In genomic region chr2:136126021-136126420, GRCh38 we compare ENCODE assay signal across 13 cellular contexts. TPM values are rescaled to one million over a fixed set of nuclear protein-coding genes. Genes with fewer than 3 reads are reported as not detected.
A peak's percentile ranks its signal among the peaks of the same experiment; 100 is the strongest.
DNase-seq lines count a peak whose midpoint lies in the region; ATAC-seq and TF ChIP-seq lines count a peak whose summit lies in the region.
"Had no signal": no experiment of that assay in that cellular context is flagged by ENCODE, and none has a peak within 500 bp of the region (broad histone marks: within the 10 kb centered on the region; RNA-seq: fewer than 3 reads in every experiment).

No MANE protein-coding gene starts in this region.

- H3K27ac ChIP-seq in left ventricle myocardium inferior (replicated peaks) (no peak overlapping the region), breast epithelium (no peak overlapping the region)
- H3K27ac ChIP-seq: SJSA1 had no signal

- TF ChIP-seq CTCF in left ventricle myocardium inferior (IDR thresholded peaks at IDR 0.05; ENCODE audit: borderline replicate concordance) (no peak), breast epithelium (IDR thresholded peaks at IDR 0.05) (no peak)

- no peak overlapping the region for H3K9ac ChIP-seq in endocrine pancreas (ENCODE audit: control insufficient read depth, insufficient read depth, low read length)

- ATAC-seq in Right ventricle myocardium superior (ENCODE audit: poor library complexity) (no peak), GM21528 (IDR thresholded peaks at IDR 0.05; ENCODE audit: low FRiP score, unreplicated experiment) (no peak), GM21717 (IDR thresholded peaks at IDR 0.05; ENCODE audit: unreplicated experiment) (no peak)

- H3K9me3 ChIP-seq in left ventricle myocardium inferior (replicated peaks) (no peaks in the 10 kb centered on the region), endocrine pancreas (ENCODE audit: control insufficient read depth, low read length) (no peaks in the 10 kb centered on the region), breast epithelium (no peaks in the 10 kb centered on the region)
- H3K9me3 ChIP-seq: SJSA1 had no signal

- H3K36me3 ChIP-seq in left ventricle myocardium inferior = no peaks in the 10 kb centered on the region
- H3K36me3 ChIP-seq in endocrine pancreas (ENCODE audit: control insufficient read depth, insufficient read depth, low read length) = no peaks in the 10 kb centered on the region
- no peaks in the 10 kb centered on the region for H3K36me3 ChIP-seq in breast epithelium
- H3K36me3 ChIP-seq: SJSA1 had no signal

- DNase-seq in left ventricle myocardium inferior = no peak
- DNase-seq in Right ventricle myocardium superior = no peak
- DNase-seq in NCI-H526 treated with DMSO at 0.1 percent for 48 hours (lab: John Stamatoyannopoulos, UW) = peak; percentile 54
- DNase-seq in stimulated activated CD4-positive, alpha-beta T cell treated with anti-CD3 and anti-CD28 coated beads, Interleukin-15, amount 100 ng/mL, for 24 hours = no peak
- no peak for DNase-seq in breast epithelium (ENCODE audit: low spot score in 2 of 2)
- DNase-seq: activated gamma-delta T cell treated with Interleukin-2 at 50 U/mL for 16 hours, foreskin fibroblast had no signal

- no peak for TF ChIP-seq POLR2A in breast epithelium (IDR thresholded peaks at IDR 0.05)

- peaks cover 55% of the 10 kb centered on the region for H3K27me3 ChIP-seq in left ventricle myocardium inferior (ENCODE audit: low read depth)
- no peaks in the 10 kb centered on the region for H3K27me3 ChIP-seq in endocrine pancreas (ENCODE audit: control insufficient read depth, insufficient read depth, low read length)
- H3K27me3 ChIP-seq in breast epithelium = no peaks in the 10 kb centered on the region

- H3K4me3 ChIP-seq in left ventricle myocardium inferior (peak overlapping the region; percentile 36), endocrine pancreas (ENCODE audit: control insufficient read depth, insufficient read depth, low read length) (peak overlapping the region; percentile 17), breast epithelium (no peak overlapping the region)
- H3K4me3 ChIP-seq: SJSA1, skin epidermis had no signal

- intact Hi-C loops in left ventricle myocardium inferior (cut with micrococcal nuclease) = no loop called here
- intact Hi-C loops in Right ventricle myocardium superior (cut with DNase I) = no loop called here
- intact Hi-C loops in breast epithelium (cut with DNase I; ENCODE audit: low total_unique reads) = no loop called here

- H3K4me1 ChIP-seq in left ventricle myocardium inferior (peaks cover 10% of the 10 kb centered on the region), endocrine pancreas (ENCODE audit: control insufficient read depth, insufficient read depth, low read length) (no peaks in the 10 kb centered on the region), breast epithelium (no peaks in the 10 kb centered on the region)
- H3K4me1 ChIP-seq: SJSA1 had no signal

RNA-seq across cellular contexts. Expression of gene CXCR4, which starts 8.1 kb away (rescaled TPM):
- total RNA-seq in left ventricle myocardium inferior (3.2 TPM), Right ventricle myocardium superior (2.0 TPM), breast epithelium (10 to 100 TPM; 25.8 to 80.3 (median 32.4) TPM)
- total RNA-seq: HT1080 had no signal

Comparison
In these comparisons a context has a peak if more than half of its experiments do, and no peak if none do; other contexts are left out.
1. H3K4me3 ChIP-seq: peak in left ventricle myocardium inferior (single experiment) and endocrine pancreas (single experiment); none in breast epithelium (0 of 3).